13 cellular contexts compared by ENCODE assay signal in the genomic region with DNA sequence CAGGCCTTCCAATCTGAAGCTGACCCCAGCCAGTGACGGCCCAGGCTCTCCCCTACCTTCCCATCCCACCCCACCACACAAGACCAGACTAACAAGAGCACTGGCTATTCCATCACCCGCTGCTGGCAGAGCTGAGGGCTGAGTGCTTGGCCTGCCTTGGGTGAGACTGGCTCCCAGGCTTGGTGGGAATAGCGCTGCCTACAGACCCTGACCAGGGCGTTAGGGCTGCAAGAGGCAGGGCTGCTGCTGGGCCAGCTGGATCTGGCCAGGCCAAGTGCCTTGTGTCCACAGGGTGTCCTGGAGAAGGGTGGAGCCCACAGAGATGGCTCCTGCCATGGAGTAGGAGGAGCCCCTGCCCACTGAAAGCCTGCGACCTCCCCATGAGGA. TPM values are rescaled to one million over a fixed set of nuclear protein-coding genes. Genes with fewer than 3 reads are reported as not detected.
A peak's percentile ranks its signal among the peaks of the same experiment; 100 is the strongest.
DNase-seq lines count a peak whose midpoint lies in the region; ATAC-seq and TF ChIP-seq lines count a peak whose summit lies in the region.
"Had no signal": no experiment of that assay in that cellular context is flagged by ENCODE, and none has a peak within 500 bp of the region (broad histone marks: within the 10 kb centered on the region; RNA-seq: fewer than 3 reads in every experiment).

No MANE protein-coding gene starts in this region.

- H3K4me3 Mint-ChIP-seq in H9 (no peak overlapping the region), activated B cell treated with CpG ODN at 0.5 μM for 24 hours (peak overlapping the region; percentile 44)
- H3K4me3 Mint-ChIP-seq: activated naive CD4-positive, alpha-beta T cell treated with anti-CD3 and anti-CD28 coated beads, Interleukin-2, amount 50 U/mL, for 24 hours; naive thymus-derived CD4-positive, alpha-beta T cell had no signal

- H3K27ac Mint-ChIP-seq in H9 (no peak overlapping the region; a peak in 1 of 7 replicates), activated B cell treated with CpG ODN at 0.5 μM for 24 hours (peak overlapping the region; percentile 69)
- H3K27ac Mint-ChIP-seq: activated naive CD4-positive, alpha-beta T cell treated with anti-CD3 and anti-CD28 coated beads, Interleukin-2, amount 50 U/mL, for 24 hours; naive thymus-derived CD4-positive, alpha-beta T cell had no signal

- H3K27ac ChIP-seq in H9 (ENCODE audit: insufficient read length, low read depth, low read length) = no peak overlapping the region
- H3K27ac ChIP-seq in subcutaneous abdominal adipose tissue (ENCODE audit: low read depth, low read length) = peak overlapping the region; percentile 8

- POLR2A ChIA-PET in activated B cell treated with CpG ODN at 0.5 μM for 24 hours (lab: Charles Lee) = interaction anchor here (0.7 to 2.4 kb wide), 2 partner anchors 12 to 168 kb away, joined by 3 to 13 read pairs; no protein-coding TSS in a partner anchor

- no peak overlapping the region for H3K56ac ChIP-seq in H9 (ENCODE audit: insufficient read length, low read depth, low read length)

- H3K79me1 ChIP-seq in H9 (ENCODE audit: insufficient read depth, low read depth, low read length, poor library complexity, severe bottlenecking) = no peaks in the 10 kb centered on the region

- H2BK5ac ChIP-seq in H9 (ENCODE audit: insufficient read length, low read length) = no peak overlapping the region

- H3K9me3 ChIP-seq in H9 (ENCODE audit: control insufficient read depth, low read depth, low read length) = no peaks in the 10 kb centered on the region
- H3K9me3 ChIP-seq in subcutaneous abdominal adipose tissue (ENCODE audit: control insufficient read depth in 5 of 5, low read length in 5 of 5) = no peaks in the 10 kb centered on the region
- H3K9me3 ChIP-seq: Caco-2 had no signal

- intact Hi-C loops in activated B cell treated with CpG ODN at 0.5 μM for 24 hours (cut with micrococcal nuclease) = loop anchor here (1.0 kb wide), 1 partner anchor 12 kb away; no protein-coding TSS in a partner anchor

- DNase-seq in H9 = peak; percentile 26
- DNase-seq in activated B cell treated with CpG ODN at 0.5 μM for 24 hours = no peak
- DNase-seq in islet precursor cell = peak; percentile 51
- DNase-seq in GOT3 (lab: John Stamatoyannopoulos, UW) = no peak
- DNase-seq in DMS114 treated with DMSO at 0.1 percent for 48 hours (lab: John Stamatoyannopoulos, UW; ENCODE audit: unreplicated experiment) = no peak
- DNase-seq: naive thymus-derived CD4-positive, alpha-beta T cell; SHP77; stimulated activated CD4-positive, alpha-beta T cell treated with anti-CD3 and anti-CD28 coated beads, Interleukin-12 subunit alpha, Interleukin-12 subunit beta, amount 100 ng/mL, for 4 hours had no signal

- H3K27me3 Mint-ChIP-seq in H9 (ENCODE audit: low read depth) (no peaks in the 10 kb centered on the region), activated B cell treated with CpG ODN at 0.5 μM for 24 hours (no peaks in the 10 kb centered on the region)
- H3K27me3 Mint-ChIP-seq: activated naive CD4-positive, alpha-beta T cell treated with anti-CD3 and anti-CD28 coated beads, Interleukin-2, amount 50 U/mL, for 24 hours had no signal

- H2BK12ac ChIP-seq in H9 (ENCODE audit: insufficient read length, low read depth, low read length) = no peak overlapping the region

- H3K14ac ChIP-seq in H9 (ENCODE audit: insufficient read depth, low read length) = no peak overlapping the region

- H3K9ac ChIP-seq in H9 (ENCODE audit: extremely low read depth, insufficient read length, low read length) (no peak overlapping the region), subcutaneous abdominal adipose tissue (ENCODE audit: low read length in 5 of 5) (peak overlapping the region in 1 of 5 donors; percentile 35)

- no peak overlapping the region for H4K5ac ChIP-seq in H9 (ENCODE audit: insufficient read length, low read depth, low read length)

- H4K20me1 ChIP-seq in H9 (ENCODE audit: control insufficient read depth, insufficient read depth, insufficient read length) = no peaks in the 10 kb centered on the region

- no peak overlapping the region for H4K8ac ChIP-seq in H9 (replicated peaks; ENCODE audit: insufficient read length, low read depth, low read length)

- H3K36me3 ChIP-seq in subcutaneous abdominal adipose tissue (ENCODE audit: control insufficient read depth in 5 of 5, insufficient read depth in 5 of 5, low read length in 5 of 5) = no peaks in the 10 kb centered on the region

- H3K36me3 Mint-ChIP-seq in H9 (ENCODE audit: insufficient read depth in 1 of 3, low read depth in 3 of 3) (no peaks in the 10 kb centered on the region), activated B cell treated with CpG ODN at 0.5 μM for 24 hours (ENCODE audit: low read depth) (no peaks in the 10 kb centered on the region)
- H3K36me3 Mint-ChIP-seq: activated naive CD4-positive, alpha-beta T cell treated with anti-CD3 and anti-CD28 coated beads, Interleukin-2, amount 50 U/mL, for 24 hours; naive thymus-derived CD4-positive, alpha-beta T cell had no signal

- H3K4me1 ChIP-seq in H9 (ENCODE audit: insufficient read depth, low read length) (peaks cover 4% of the 10 kb centered on the region; the same call in 1 of the 2 replicates), subcutaneous abdominal adipose tissue (ENCODE audit: control insufficient read depth in 5 of 5, insufficient read depth in 5 of 5, low read length in 5 of 5) (peaks cover 8 to 21% (median 19%) of the 10 kb centered on the region in 5 donors)

- ATAC-seq in activated B cell treated with CpG ODN at 0.5 μM for 24 hours (ENCODE audit: low read depth) = no peak
- no peak for ATAC-seq in HG03108 (IDR thresholded peaks at IDR 0.05; ENCODE audit: unreplicated experiment)
- ATAC-seq in HG03520 (IDR thresholded peaks at IDR 0.05; ENCODE audit: unreplicated experiment) = no peak
- ATAC-seq: naive thymus-derived CD4-positive, alpha-beta T cell had no signal

- H3K4me3 ChIP-seq in subcutaneous abdominal adipose tissue (ENCODE audit: low read depth in 1 of 5, low read length in 5 of 5) = peak overlapping the region in 3 of 5 donors; percentile 17 to 40 (median 24)

- H3K23ac ChIP-seq in H9 (ENCODE audit: insufficient read length, low read depth, low read length) = no peak overlapping the region

- no peak overlapping the region for H2BK120ac ChIP-seq in H9 (ENCODE audit: low read depth, low read length, poor library complexity, severe bottlenecking)

- H3K27me3 ChIP-seq in H9 (ENCODE audit: insufficient read depth, low read length) (no peaks in the 10 kb centered on the region), subcutaneous abdominal adipose tissue (ENCODE audit: control insufficient read depth in 5 of 5, insufficient read depth in 4 of 5, low read length in 5 of 5) (no peaks in the 10 kb centered on the region)

- no peak overlapping the region for H2BK20ac ChIP-seq in H9 (ENCODE audit: low read depth, low read length, poor library complexity, severe bottlenecking)

- H3K4ac ChIP-seq in H9 (ENCODE audit: low read depth, low read length) = no peak overlapping the region

- no peak overlapping the region for H3K18ac ChIP-seq in H9 (ENCODE audit: insufficient read length, low read depth, low read length)

- WGBS in H9 (ENCODE audit: extremely low coverage, insufficient read length, low lambda C conversion rate) = no CpG with 5 or more reads among the region's 5 CpGs

- H3K9me3 Mint-ChIP-seq in H9 (no peaks in the 10 kb centered on the region), activated B cell treated with CpG ODN at 0.5 μM for 24 hours (no peaks in the 10 kb centered on the region)
- H3K9me3 Mint-ChIP-seq: activated naive CD4-positive, alpha-beta T cell treated with anti-CD3 and anti-CD28 coated beads, Interleukin-2, amount 50 U/mL, for 24 hours; naive thymus-derived CD4-positive, alpha-beta T cell had no signal

- peaks cover 11 to 12% of the 10 kb centered on the region in 2 experiments for H3K4me1 Mint-ChIP-seq in H9
- peaks cover 31% of the 10 kb centered on the region for H3K4me1 Mint-ChIP-seq in activated B cell treated with CpG ODN at 0.5 μM for 24 hours

- CTCF ChIA-PET in activated B cell treated with CpG ODN at 0.5 μM for 24 hours (lab: Charles Lee) = no interaction called here

- H2BK15ac ChIP-seq in H9 (ENCODE audit: low read depth, low read length) = no peak overlapping the region

- no peaks in the 10 kb centered on the region for H3K79me2 ChIP-seq in H9 (ENCODE audit: insufficient read depth, low read length)

- H3K4me2 ChIP-seq in H9 (ENCODE audit: insufficient read depth, insufficient read length, low read length) = no peak overlapping the region

- no peak overlapping the region for H2AFZ ChIP-seq in H9 (ENCODE audit: low read length)

- H4K91ac ChIP-seq in H9 (ENCODE audit: insufficient read length, low read depth, low read length) = no peak overlapping the region

- H3K23me2 ChIP-seq in H9 (ENCODE audit: insufficient read length, low read depth, low read length, poor library complexity, severe bottlenecking) = no peaks in the 10 kb centered on the region

- no peak overlapping the region for H2AK5ac ChIP-seq in H9 (ENCODE audit: insufficient read length, low read length)

- no peak for TF ChIP-seq CTCF in H9 (conservative IDR thresholded peaks at IDR 0.05)
- TF ChIP-seq CTCF in activated B cell treated with CpG ODN at 0.5 μM for 24 hours (IDR thresholded peaks at IDR 0.05) = no peak

- no peak overlapping the region for H3T11ph ChIP-seq in H9 (ENCODE audit: low read length)

RNA-seq across cellular contexts. Expression of gene ANGPTL2, which starts 31.6 kb away (rescaled TPM):
- 4.8 and 5.1 TPM in 2 replicates for total RNA-seq in H9 (2021)
- not detected in 2 replicates for total RNA-seq in activated B cell treated with CpG ODN at 0.5 μM for 24 hours
- total RNA-seq: Caco-2; naive thymus-derived CD4-positive, alpha-beta T cell had no signal

Comparison
In these comparisons a context has a peak if more than half of its experiments do, and no peak if none do; other contexts are left out.
1. DNase-seq: peak in H9 (single experiment) and islet precursor cell (single experiment); none in activated B cell treated with CpG ODN at 0.5 μM for 24 hours (single experiment), GOT3 (single experiment) and DMS114 treated with DMSO at 0.1 percent for 48 hours (single experiment).